In the genomic region with DNA sequence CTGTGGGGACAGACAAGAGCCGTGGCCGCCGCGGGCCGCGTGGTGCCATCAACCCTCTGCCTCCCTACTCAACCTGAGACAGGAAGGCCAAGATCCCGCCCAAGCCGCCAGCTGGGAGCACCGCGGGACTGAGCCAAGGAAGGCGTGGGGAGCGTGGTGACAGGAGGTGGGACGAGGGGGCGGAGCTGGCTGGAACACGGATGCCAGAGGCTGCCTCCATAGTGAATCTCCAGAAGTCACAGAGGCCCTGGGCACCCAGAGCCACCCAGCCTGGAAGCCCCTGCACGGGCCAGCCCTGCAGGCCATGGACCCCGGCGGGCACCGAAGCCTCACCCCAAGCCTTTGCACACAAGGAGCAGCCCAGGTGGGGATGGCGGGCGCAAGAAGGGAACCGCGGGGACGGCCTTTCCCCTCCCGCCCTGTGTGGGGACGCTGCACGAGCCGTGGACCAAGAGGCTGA, we compare ENCODE assay signal across 20 cellular contexts.
"Had no signal": no experiment of that assay in that cellular context is flagged by ENCODE, and none has a peak within 500 bp of the region (broad histone marks: within the 10 kb centered on the region; RNA-seq: fewer than 3 reads in every experiment).

No MANE protein-coding gene starts in this region.

- H3K27ac Mint-ChIP-seq: activated naive CD4-positive, alpha-beta T cell treated with anti-CD3 and anti-CD28 coated beads, Interleukin-2, amount 10 ng/mL, durations not matched to agents 7 days and 5 days; memory B cell; nephron; type B pancreatic cell had no signal

- H3K9me3 ChIP-seq: thoracic aorta, vagina had no signal

- DNase-seq: activated CD4-positive, alpha-beta T cell treated with anti-CD3 and anti-CD28 coated beads for 4 hours; activated CD4-positive, alpha-beta T cell treated with anti-CD3 and anti-CD28 coated beads, Interleukin-2, amount 50 U/mL, for 48 hours; activated CD4-positive, CD25-positive, alpha-beta regulatory T cell; activated effector memory CD4-positive, alpha-beta T cell treated with anti-CD3 and anti-CD28 coated beads, Interleukin-2, amount 50 U/mL, for 16 hours; activated naive CD4-positive, alpha-beta T cell treated with anti-CD3 and anti-CD28 coated beads, Interleukin-2, amount 10 ng/mL, durations not matched to agents 7 days and 5 days; activated T-cell treated with anti-CD3 and anti-CD28 coated beads, Interleukin-2, amount 50 U/mL, for 48 hours; amygdala; effector memory CD4-positive, alpha-beta T cell; foreskin keratinocyte; hippocampal formation; kidney glomerular epithelial cell; retina; stimulated activated CD4-positive, alpha-beta T cell treated with anti-CD3 and anti-CD28 coated beads, Interleukin-2, amount 100 ng/mL, for 48 hours; stimulated activated naive CD4-positive, alpha-beta T cell; T1000 had no signal

- H3K4me1 ChIP-seq: foreskin keratinocyte, vagina had no signal

- H3K4me3 ChIP-seq: thoracic aorta, vagina had no signal

- H3K4me3 Mint-ChIP-seq: activated naive CD4-positive, alpha-beta T cell treated with anti-CD3 and anti-CD28 coated beads, Interleukin-2, amount 10 ng/mL, durations not matched to agents 7 days and 5 days; memory B cell; nephron; type B pancreatic cell had no signal

- H3K27me3 ChIP-seq: foreskin keratinocyte, vagina had no signal

- H3K27ac ChIP-seq: foreskin keratinocyte, thoracic aorta, vagina had no signal

- H3K36me3 ChIP-seq: thoracic aorta, vagina had no signal

- H3K4me1 Mint-ChIP-seq: nephron had no signal
